In the genomic region with DNA sequence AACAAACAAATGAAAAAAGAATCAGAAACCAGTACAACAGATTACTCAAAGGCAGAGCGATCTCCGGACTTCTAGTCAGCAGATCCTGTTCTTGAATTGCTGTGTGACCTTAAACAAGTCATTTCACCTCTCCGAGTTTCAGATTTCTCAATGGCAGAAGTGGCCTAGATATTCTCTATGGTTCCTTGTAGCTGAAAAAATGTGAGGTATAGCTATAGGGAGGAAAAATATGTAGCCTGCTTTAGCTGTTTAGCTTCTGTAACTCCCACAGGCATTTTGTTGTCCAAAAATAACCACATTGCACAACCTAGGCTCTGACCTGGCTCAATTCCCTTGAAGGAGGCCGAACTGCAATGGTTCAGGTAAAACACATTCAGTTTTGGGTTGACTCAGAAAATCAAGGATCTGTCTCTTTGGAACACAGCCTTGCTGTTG, we compare ENCODE assay signal across 2 cellular contexts.
TF ChIP-seq lines count a peak whose summit lies in the region.

No MANE protein-coding gene starts in this region.

TF ChIP-seq in liver, 16 proteins besides CTCF, POLR2A, EP300 and RAD21 (continued from another document):
- TF ChIP-seq, protein P1, sequence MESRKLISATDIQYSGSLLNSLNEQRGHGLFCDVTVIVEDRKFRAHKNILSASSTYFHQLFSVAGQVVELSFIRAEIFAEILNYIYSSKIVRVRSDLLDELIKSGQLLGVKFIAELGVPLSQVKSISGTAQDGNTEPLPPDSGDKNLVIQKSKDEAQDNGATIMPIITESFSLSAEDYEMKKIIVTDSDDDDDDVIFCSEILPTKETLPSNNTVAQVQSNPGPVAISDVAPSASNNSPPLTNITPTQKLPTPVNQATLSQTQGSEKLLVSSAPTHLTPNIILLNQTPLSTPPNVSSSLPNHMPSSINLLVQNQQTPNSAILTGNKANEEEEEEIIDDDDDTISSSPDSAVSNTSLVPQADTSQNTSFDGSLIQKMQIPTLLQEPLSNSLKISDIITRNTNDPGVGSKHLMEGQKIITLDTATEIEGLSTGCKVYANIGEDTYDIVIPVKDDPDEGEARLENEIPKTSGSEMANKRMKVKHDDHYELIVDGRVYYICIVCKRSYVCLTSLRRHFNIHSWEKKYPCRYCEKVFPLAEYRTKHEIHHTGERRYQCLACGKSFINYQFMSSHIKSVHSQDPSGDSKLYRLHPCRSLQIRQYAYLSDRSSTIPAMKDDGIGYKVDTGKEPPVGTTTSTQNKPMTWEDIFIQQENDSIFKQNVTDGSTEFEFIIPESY (IDR thresholded peaks at IDR 0.05) = no peak
- peak; percentile 30 to 53 for TF ChIP-seq RXRA (IDR thresholded peaks at IDR 0.05)
- TF ChIP-seq YY1 (IDR thresholded peaks at IDR 0.05) = peak; percentile 47
- peak; percentile 36 for TF ChIP-seq FOXA1 (IDR thresholded peaks at IDR 0.05)
- TF ChIP-seq EGR1 (IDR thresholded peaks at IDR 0.05; ENCODE audit: low read depth in 2 of 2) = no peak
- peak; percentile 22 for TF ChIP-seq SP1 (IDR thresholded peaks at IDR 0.05)

TF ChIP-seq in HepG2, 621 proteins besides CTCF, POLR2A, EP300 and RAD21 (continued from another document):
- TF ChIP-seq, protein P2, sequence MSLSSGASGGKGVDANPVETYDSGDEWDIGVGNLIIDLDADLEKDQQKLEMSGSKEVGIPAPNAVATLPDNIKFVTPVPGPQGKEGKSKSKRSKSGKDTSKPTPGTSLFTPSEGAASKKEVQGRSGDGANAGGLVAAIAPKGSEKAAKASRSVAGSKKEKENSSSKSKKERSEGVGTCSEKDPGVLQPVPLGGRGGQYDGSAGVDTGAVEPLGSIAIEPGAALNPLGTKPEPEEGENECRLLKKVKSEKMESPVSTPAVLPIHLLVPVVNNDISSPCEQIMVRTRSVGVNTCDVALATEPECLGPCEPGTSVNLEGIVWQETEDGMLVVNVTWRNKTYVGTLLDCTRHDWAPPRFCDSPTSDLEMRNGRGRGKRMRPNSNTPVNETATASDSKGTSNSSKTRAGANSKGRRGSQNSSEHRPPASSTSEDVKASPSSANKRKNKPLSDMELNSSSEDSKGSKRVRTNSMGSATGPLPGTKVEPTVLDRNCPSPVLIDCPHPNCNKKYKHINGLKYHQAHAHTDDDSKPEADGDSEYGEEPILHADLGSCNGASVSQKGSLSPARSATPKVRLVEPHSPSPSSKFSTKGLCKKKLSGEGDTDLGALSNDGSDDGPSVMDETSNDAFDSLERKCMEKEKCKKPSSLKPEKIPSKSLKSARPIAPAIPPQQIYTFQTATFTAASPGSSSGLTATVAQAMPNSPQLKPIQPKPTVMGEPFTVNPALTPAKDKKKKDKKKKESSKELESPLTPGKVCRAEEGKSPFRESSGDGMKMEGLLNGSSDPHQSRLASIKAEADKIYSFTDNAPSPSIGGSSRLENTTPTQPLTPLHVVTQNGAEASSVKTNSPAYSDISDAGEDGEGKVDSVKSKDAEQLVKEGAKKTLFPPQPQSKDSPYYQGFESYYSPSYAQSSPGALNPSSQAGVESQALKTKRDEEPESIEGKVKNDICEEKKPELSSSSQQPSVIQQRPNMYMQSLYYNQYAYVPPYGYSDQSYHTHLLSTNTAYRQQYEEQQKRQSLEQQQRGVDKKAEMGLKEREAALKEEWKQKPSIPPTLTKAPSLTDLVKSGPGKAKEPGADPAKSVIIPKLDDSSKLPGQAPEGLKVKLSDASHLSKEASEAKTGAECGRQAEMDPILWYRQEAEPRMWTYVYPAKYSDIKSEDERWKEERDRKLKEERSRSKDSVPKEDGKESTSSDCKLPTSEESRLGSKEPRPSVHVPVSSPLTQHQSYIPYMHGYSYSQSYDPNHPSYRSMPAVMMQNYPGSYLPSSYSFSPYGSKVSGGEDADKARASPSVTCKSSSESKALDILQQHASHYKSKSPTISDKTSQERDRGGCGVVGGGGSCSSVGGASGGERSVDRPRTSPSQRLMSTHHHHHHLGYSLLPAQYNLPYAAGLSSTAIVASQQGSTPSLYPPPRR (CRISPR knock-in tag; IDR thresholded peaks at IDR 0.05; ENCODE audit: borderline replicate concordance) = no peak
- TF ChIP-seq ZNF180 (CRISPR knock-in tag; IDR thresholded peaks at IDR 0.05; ENCODE audit: borderline replicate concordance, low read depth) (no peak), GTF2F1 (IDR thresholded peaks at IDR 0.05; ENCODE audit: low read length) (no peak), PHF8 (CRISPR knock-in tag; IDR thresholded peaks at IDR 0.05) (no peak), SP140L (CRISPR knock-in tag; IDR thresholded peaks at IDR 0.05; ENCODE audit: borderline replicate concordance) (no peak), THYN1 (CRISPR knock-in tag; IDR thresholded peaks at IDR 0.05; ENCODE audit: borderline replicate concordance, low read depth) (no peak), SKI (IDR thresholded peaks at IDR 0.05; ENCODE audit: partially characterized antibody) (no peak), ZBTB21 (CRISPR knock-in tag; IDR thresholded peaks at IDR 0.05) (no peak), NR2F1 (CRISPR knock-in tag; IDR thresholded peaks at IDR 0.05) (no peak), FOXJ3 (CRISPR knock-in tag; IDR thresholded peaks at IDR 0.05; ENCODE audit: borderline replicate concordance) (no peak), ELF3 (CRISPR knock-in tag; IDR thresholded peaks at IDR 0.05) (no peak), ZBTB42 (CRISPR knock-in tag; IDR thresholded peaks at IDR 0.05) (no peak), U2AF1 (optimal IDR thresholded peaks at IDR 0.05; ENCODE audit: low read depth, low read length) (no peak)
- TF ChIP-seq, protein P3, sequence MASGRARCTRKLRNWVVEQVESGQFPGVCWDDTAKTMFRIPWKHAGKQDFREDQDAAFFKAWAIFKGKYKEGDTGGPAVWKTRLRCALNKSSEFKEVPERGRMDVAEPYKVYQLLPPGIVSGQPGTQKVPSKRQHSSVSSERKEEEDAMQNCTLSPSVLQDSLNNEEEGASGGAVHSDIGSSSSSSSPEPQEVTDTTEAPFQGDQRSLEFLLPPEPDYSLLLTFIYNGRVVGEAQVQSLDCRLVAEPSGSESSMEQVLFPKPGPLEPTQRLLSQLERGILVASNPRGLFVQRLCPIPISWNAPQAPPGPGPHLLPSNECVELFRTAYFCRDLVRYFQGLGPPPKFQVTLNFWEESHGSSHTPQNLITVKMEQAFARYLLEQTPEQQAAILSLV (CRISPR knock-in tag; IDR thresholded peaks at IDR 0.05; ENCODE audit: borderline replicate concordance) = no peak
